1 cellular context compared by ENCODE assay signal in genomic region chrX:155026727-155027508, GRCh38.
TF ChIP-seq lines count a peak whose summit lies in the region.

TSS of gene FUNDC2 (plus strand) at chrX:155026844. CDS start at chrX:155026939, 95 bp downstream.

TF ChIP-seq in HepG2, 621 proteins besides CTCF, POLR2A, EP300 and RAD21 (continued from another document and continues in another):
- TF ChIP-seq YEATS4 (CRISPR knock-in tag; IDR thresholded peaks at IDR 0.05; ENCODE audit: borderline replicate concordance) (peak; percentile 76; the same call in 1 of the 2 replicates), BRF2 (CRISPR knock-in tag; IDR thresholded peaks at IDR 0.05) (0 out of 2 replicates have a peak, but pooled peaks have one; percentile 54), PRMT3 (CRISPR knock-in tag; IDR thresholded peaks at IDR 0.05; ENCODE audit: borderline replicate concordance, low read depth) (no peak), RARA (CRISPR knock-in tag; IDR thresholded peaks at IDR 0.05) (peak; percentile 15; the same call in 1 of the 2 replicates), ZNF34 (CRISPR knock-in tag; IDR thresholded peaks at IDR 0.05; ENCODE audit: borderline replicate concordance) (no peak), XBP1 (CRISPR knock-in tag; IDR thresholded peaks at IDR 0.05) (no peak), ARID5B (CRISPR knock-in tag; IDR thresholded peaks at IDR 0.05) (peak; percentile 48; the same call in 1 of the 2 replicates), ZBTB33 (CRISPR knock-in tag; IDR thresholded peaks at IDR 0.05) (no peak), ZBTB25 (CRISPR knock-in tag; IDR thresholded peaks at IDR 0.05) (peak; percentile 92), BORCS8-MEF2B (CRISPR knock-in tag; IDR thresholded peaks at IDR 0.05) (0 out of 2 replicates have a peak, but pooled peaks have one; percentile 28), CBX5 (CRISPR knock-in tag; IDR thresholded peaks at IDR 0.05; ENCODE audit: borderline replicate concordance) (no peak), CSRNP2 (CRISPR knock-in tag; conservative IDR thresholded peaks at IDR 0.05; ENCODE audit: low read depth) (no peak), ARNT2 (CRISPR knock-in tag; IDR thresholded peaks at IDR 0.05; ENCODE audit: low read depth) (peak; percentile 60; the same call in 1 of the 2 replicates), PHF8 (CRISPR knock-in tag; IDR thresholded peaks at IDR 0.05) (peak; percentile 73), SRSF4 (IDR thresholded peaks at IDR 0.05; ENCODE audit: low read depth, low read length, poor library complexity, severe bottlenecking) (no peak), DR1 (CRISPR knock-in tag; IDR thresholded peaks at IDR 0.05) (no peak), IRX3 (CRISPR knock-in tag; IDR thresholded peaks at IDR 0.05; ENCODE audit: borderline replicate concordance, low read depth) (peak; percentile 29; the same call in 1 of the 2 replicates), ZNF883 (CRISPR knock-in tag; IDR thresholded peaks at IDR 0.05; ENCODE audit: not compliant biosample characterization) (peak; percentile 62), ATF6 (CRISPR knock-in tag; conservative IDR thresholded peaks at IDR 0.05) (no peak), NONO (IDR thresholded peaks at IDR 0.05) (no peak), NONO (CRISPR knock-in tag; conservative IDR thresholded peaks at IDR 0.05) (peak; percentile 74; the same call in 1 of the 2 replicates), ZNF3 (CRISPR knock-in tag; IDR thresholded peaks at IDR 0.05) (no peak), ZNF790 (CRISPR knock-in tag; IDR thresholded peaks at IDR 0.05; ENCODE audit: borderline replicate concordance) (no peak), MAX (IDR thresholded peaks at IDR 0.05) (peak; percentile 89), ZIK1 (CRISPR knock-in tag; IDR thresholded peaks at IDR 0.05; ENCODE audit: borderline replicate concordance, low read depth) (no peak), ZBTB40 (IDR thresholded peaks at IDR 0.05) (no peak), ZBTB40 (CRISPR knock-in tag; IDR thresholded peaks at IDR 0.05) (peak; percentile 41; the same call in 1 of the 2 replicates), SRF (IDR thresholded peaks at IDR 0.05; ENCODE audit: low read depth, low read length) (no peak), RELA (CRISPR knock-in tag; IDR thresholded peaks at IDR 0.05) (no peak), USF2 (IDR thresholded peaks at IDR 0.05; ENCODE audit: low read depth, low read length) (peak; percentile 27; the same call in 1 of the 2 replicates), USF2 (CRISPR knock-in tag; IDR thresholded peaks at IDR 0.05; ENCODE audit: borderline replicate concordance) (peak; percentile 56; the same call in 1 of the 2 replicates), ZSCAN12 (CRISPR knock-in tag; IDR thresholded peaks at IDR 0.05) (no peak), NPAS2 (CRISPR knock-in tag; IDR thresholded peaks at IDR 0.05; ENCODE audit: borderline replicate concordance) (no peak)
